9 cellular contexts compared by ENCODE assay signal in genomic region chr1:52603301-52603675, GRCh38. TPM values are rescaled to one million over a fixed set of nuclear protein-coding genes. Genes with fewer than 3 reads are reported as not detected.
DNase-seq lines count a peak whose midpoint lies in the region; ATAC-seq and TF ChIP-seq lines count a peak whose summit lies in the region.
"Had no signal": no experiment of that assay in that cellular context is flagged by ENCODE, and none has a peak within 500 bp of the region (broad histone marks: within the 10 kb centered on the region; RNA-seq: fewer than 3 reads in every experiment).

No MANE protein-coding gene starts in this region.

- H3K36me3 Mint-ChIP-seq in T-helper 17 cell (ENCODE audit: low read depth), result no peaks in the 10 kb centered on the region
- H3K36me3 Mint-ChIP-seq in stimulated activated memory B cell treated with anti-CD40 and anti-IgM and Interleukin-4, amounts not matched to agents 10 μg/mL and 1 μg/mL and 100 μg/mL, for 72 hours, result peaks cover 22% of the 10 kb centered on the region

- H3K9me3 Mint-ChIP-seq in stimulated activated memory B cell treated with anti-CD40 and anti-IgM and Interleukin-4, amounts not matched to agents 10 μg/mL and 1 μg/mL and 100 μg/mL, for 72 hours, result no peaks in the 10 kb centered on the region

- ATAC-seq in T-helper 17 cell (no peak), gastroesophageal sphincter (no peak), GM21717 (IDR thresholded peaks at IDR 0.05; ENCODE audit: unreplicated experiment) (no peak)
- ATAC-seq in stimulated activated memory B cell treated with anti-CD40 and anti-IgM and Interleukin-4, amounts not matched to agents 10 μg/mL and 1 μg/mL and 100 μg/mL, for 72 hours, result no peak

- H3K4me3 ChIP-seq in gastroesophageal sphincter, result peak overlapping the region in 1 of 2 donors; percentile 71

- no peaks in the 10 kb centered on the region for H3K9me3 ChIP-seq in T-helper 17 cell (ENCODE audit: control insufficient read depth, low read length, poor library complexity, severe bottlenecking)
- no peaks in the 10 kb centered on the region for H3K9me3 ChIP-seq in gastroesophageal sphincter

- H3K27me3 Mint-ChIP-seq in T-helper 17 cell, result no peaks in the 10 kb centered on the region
- H3K27me3 Mint-ChIP-seq in stimulated activated memory B cell treated with anti-CD40 and anti-IgM and Interleukin-4, amounts not matched to agents 10 μg/mL and 1 μg/mL and 100 μg/mL, for 72 hours, result no peaks in the 10 kb centered on the region

- no peak for TF ChIP-seq POLR2A in gastroesophageal sphincter (IDR thresholded peaks at IDR 0.05)

- H3K36me3 ChIP-seq in gastroesophageal sphincter, result peaks cover 0 to 26% of the 10 kb centered on the region in 2 donors

- H3K4me1 Mint-ChIP-seq in T-helper 17 cell, result peaks cover 33% of the 10 kb centered on the region
- peaks cover 64% of the 10 kb centered on the region for H3K4me1 Mint-ChIP-seq in stimulated activated memory B cell treated with anti-CD40 and anti-IgM and Interleukin-4, amounts not matched to agents 10 μg/mL and 1 μg/mL and 100 μg/mL, for 72 hours

- WGBS in gastroesophageal sphincter (ENCODE audit: low coverage in 1 of 2), 2 donors, result 48 to 60% methylated on average over 1 to 5 of the region's 7 CpGs

- H3K27me3 ChIP-seq in gastroesophageal sphincter, result no peaks in the 10 kb centered on the region

- H3K4me1 ChIP-seq in gastroesophageal sphincter, result peaks cover 0 to 30% (median 13%) of the 10 kb centered on the region in 3 donors

- peak overlapping the region in 3 of 4 donors; percentile 88 to 91 (median 88) for H3K27ac ChIP-seq in gastroesophageal sphincter

- TF ChIP-seq EP300 in gastroesophageal sphincter (IDR thresholded peaks at IDR 0.05), result no peak

- peak overlapping the region; percentile 90 for H3K4me3 Mint-ChIP-seq in T-helper 17 cell
- peak overlapping the region; percentile 83 for H3K4me3 Mint-ChIP-seq in stimulated activated memory B cell treated with anti-CD40 and anti-IgM and Interleukin-4, amounts not matched to agents 10 μg/mL and 1 μg/mL and 100 μg/mL, for 72 hours

- peak overlapping the region; percentile 93 for H3K27ac Mint-ChIP-seq in T-helper 17 cell
- H3K27ac Mint-ChIP-seq in stimulated activated memory B cell treated with anti-CD40 and anti-IgM and Interleukin-4, amounts not matched to agents 10 μg/mL and 1 μg/mL and 100 μg/mL, for 72 hours, result peak overlapping the region; percentile 90

- peak; percentile 27 for DNase-seq in GM10266 (ENCODE audit: extremely low spot score)
- no peak for DNase-seq in T-helper 17 cell
- DNase-seq in glomerular visceral epithelial cell (ENCODE audit: extremely low spot score), result no peak
- DNase-seq in NCI-H146 treated with DMSO at 0.1 percent for 48 hours (lab: John Stamatoyannopoulos, UW; ENCODE audit: unreplicated experiment), result no peak
- no peak for DNase-seq in NCI-H226
- DNase-seq: activated CD4-positive, CD25-positive, alpha-beta regulatory T cell had no signal

- no peak for TF ChIP-seq CTCF in GM10266 (IDR thresholded peaks at IDR 0.05; ENCODE audit: control insufficient read depth, insufficient read depth, low read depth, missing control alignments)
- TF ChIP-seq CTCF in gastroesophageal sphincter (IDR thresholded peaks at IDR 0.05), result no peak

RNA-seq across cellular contexts. Expression of gene GPX7, which starts 1.1 kb away (rescaled TPM):
- total RNA-seq in T-helper 17 cell (10 to 100 TPM; 13.4 to 13.9 TPM), gastroesophageal sphincter (10 to 100 TPM; 13.0 to 22.5 (median 16.2) TPM)

RNA-seq across cellular contexts. Expression of gene SHISAL2A, which starts 29.7 kb away (rescaled TPM):
- 10 to 100 TPM; 33.1 to 41.9 TPM for total RNA-seq in T-helper 17 cell
- not detected for total RNA-seq in gastroesophageal sphincter

RNA-seq across cellular contexts. Expression of gene TUT4, which starts 50.4 kb away (rescaled TPM):
- total RNA-seq in T-helper 17 cell (100 to 1,000 TPM; 125 to 136 TPM), gastroesophageal sphincter (10 to 100 TPM; 32.3 to 56.5 (median 34.0) TPM)

Comparison
In these comparisons a context has a peak if more than half of its experiments do, and no peak if none do; other contexts are left out.
1. RNA of gene SHISAL2A, which starts 29.7 kb away (total RNA-seq): 33.1 to 41.9 TPM in T-helper 17 cell; not detected in gastroesophageal sphincter; every median in the first group is over 10 times any median in the second.